In the genomic region with DNA sequence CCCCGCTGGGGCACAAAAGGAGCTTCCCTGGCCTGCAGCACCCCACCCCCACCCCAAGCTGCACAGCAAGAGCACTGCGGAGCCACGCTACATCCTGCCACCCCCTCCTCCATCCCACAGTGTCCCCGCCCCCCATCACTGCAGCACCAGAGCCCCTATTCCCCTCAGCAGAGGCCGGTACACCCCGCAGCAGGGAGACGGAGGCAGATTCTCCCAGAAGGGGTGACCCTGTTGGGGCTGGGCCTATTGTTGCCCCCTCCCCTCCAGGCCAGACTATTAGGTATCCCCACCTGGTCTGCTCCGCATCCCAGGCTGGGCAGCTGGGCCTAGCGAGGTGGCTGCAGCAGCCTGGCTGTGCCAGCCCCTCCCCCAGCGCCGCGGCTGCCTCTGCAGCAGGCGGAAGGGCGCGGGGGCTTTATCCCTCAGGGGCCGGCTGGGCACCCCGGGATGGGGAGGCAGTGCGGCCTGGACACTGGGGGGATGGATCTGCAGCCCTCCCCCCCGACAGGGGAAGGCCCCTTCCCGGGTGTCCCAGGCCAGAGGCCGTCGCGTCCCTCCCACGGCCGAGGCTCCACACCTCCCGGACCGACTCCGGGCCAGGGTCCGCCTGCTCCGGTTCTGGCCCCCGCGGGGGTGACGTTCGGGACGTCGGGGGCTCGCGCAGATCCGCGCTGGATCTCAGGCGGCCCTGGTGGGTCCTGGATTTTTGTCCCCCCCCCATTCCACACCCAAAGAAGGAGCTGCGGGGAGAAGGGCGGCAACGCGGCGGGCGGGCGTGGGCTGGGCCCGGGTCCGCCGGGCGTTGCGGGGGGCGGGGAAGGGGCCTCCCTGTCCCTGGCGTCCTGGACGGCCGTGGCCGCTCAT, we compare ENCODE assay signal across 1 cellular context.
TF ChIP-seq lines count a peak whose summit lies in the region.

No MANE protein-coding gene starts in this region.

TF ChIP-seq in HEK293, 187 proteins besides CTCF, POLR2A, EP300 and RAD21 (continued from another document and continues in another):
- TF ChIP-seq ZNF354C (tag by site-specific recombination; IDR thresholded peaks at IDR 0.05; ENCODE audit: borderline replicate concordance, low read depth) (no peak), EGR2 (tag by site-specific recombination; IDR thresholded peaks at IDR 0.05; ENCODE audit: low read depth) (peak; percentile 5; the same call in 1 of the 2 replicates), ZNF121 (tag by site-specific recombination; IDR thresholded peaks at IDR 0.05) (no peak), ZIC2 (tag by site-specific recombination; IDR thresholded peaks at IDR 0.05) (peak; percentile 28; the same call in 1 of the 2 replicates), ZNF670 (tag by site-specific recombination; IDR thresholded peaks at IDR 0.05; ENCODE audit: low read depth) (no peak), ZNF335 (tag by site-specific recombination; conservative IDR thresholded peaks at IDR 0.05) (peak; percentile 64), ZNF596 (tag by site-specific recombination; IDR thresholded peaks at IDR 0.05) (no peak), ZNF514 (tag by site-specific recombination; IDR thresholded peaks at IDR 0.05) (no peak), ZBTB7A (tag by site-specific recombination; IDR thresholded peaks at IDR 0.05; ENCODE audit: low read depth) (no peak), ZNF48 (tag by site-specific recombination; IDR thresholded peaks at IDR 0.05) (no peak), ZNF341 (tag by site-specific recombination; IDR thresholded peaks at IDR 0.05; ENCODE audit: low read depth) (peak; percentile 96), ZBTB20 (tag by site-specific recombination; IDR thresholded peaks at IDR 0.05) (peak; percentile 31; the same call in 1 of the 2 replicates), ZNF510 (tag by site-specific recombination; IDR thresholded peaks at IDR 0.05; ENCODE audit: insufficient replicate concordance) (no peak), ZFHX2 (tag by site-specific recombination; conservative IDR thresholded peaks at IDR 0.05) (peak; percentile 37), ZNF302 (tag by site-specific recombination; IDR thresholded peaks at IDR 0.05; ENCODE audit: low read depth) (no peak), ZNF654 (tag by site-specific recombination; IDR thresholded peaks at IDR 0.05; ENCODE audit: low read depth) (no peak), SP3 (tag by site-specific recombination; IDR thresholded peaks at IDR 0.05) (peak; percentile 52), WT1 (tag by site-specific recombination; IDR thresholded peaks at IDR 0.05) (no peak), ZBTB8A (tag by site-specific recombination; IDR thresholded peaks at IDR 0.05) (peak; percentile 59), ZNF830 (tag by site-specific recombination; IDR thresholded peaks at IDR 0.05; ENCODE audit: low read depth) (no peak), ZNF473 (tag by site-specific recombination; IDR thresholded peaks at IDR 0.05) (no peak), ZNF837 (tag by site-specific recombination; IDR thresholded peaks at IDR 0.05) (no peak), ZNF423 (tag by site-specific recombination; IDR thresholded peaks at IDR 0.05) (0 out of 2 replicates have a peak, but pooled peaks have one; percentile 38), ZBTB1 (tag by site-specific recombination; IDR thresholded peaks at IDR 0.05) (no peak), ZNF157 (tag by site-specific recombination; IDR thresholded peaks at IDR 0.05) (no peak), ZSCAN16 (tag by site-specific recombination; IDR thresholded peaks at IDR 0.05) (no peak), SP2 (tag by site-specific recombination; IDR thresholded peaks at IDR 0.05) (peak; percentile 31; the same call in 1 of the 2 replicates), ZNF701 (tag by site-specific recombination; IDR thresholded peaks at IDR 0.05) (no peak), ZNF274 (IDR thresholded peaks at IDR 0.05; ENCODE audit: low read length) (no peak), ZNF274 (tag by site-specific recombination; IDR thresholded peaks at IDR 0.05; ENCODE audit: borderline replicate concordance) (no peak), ZSCAN30 (tag by site-specific recombination; IDR thresholded peaks at IDR 0.05) (0 out of 2 replicates have a peak, but pooled peaks have one; percentile 18), ZNF776 (tag by site-specific recombination; IDR thresholded peaks at IDR 0.05; ENCODE audit: borderline replicate concordance) (no peak), KLF8 (tag by site-specific recombination; IDR thresholded peaks at IDR 0.05) (no peak; the same call in 1 of the 2 replicates)
- TF ChIP-seq, protein P1, sequence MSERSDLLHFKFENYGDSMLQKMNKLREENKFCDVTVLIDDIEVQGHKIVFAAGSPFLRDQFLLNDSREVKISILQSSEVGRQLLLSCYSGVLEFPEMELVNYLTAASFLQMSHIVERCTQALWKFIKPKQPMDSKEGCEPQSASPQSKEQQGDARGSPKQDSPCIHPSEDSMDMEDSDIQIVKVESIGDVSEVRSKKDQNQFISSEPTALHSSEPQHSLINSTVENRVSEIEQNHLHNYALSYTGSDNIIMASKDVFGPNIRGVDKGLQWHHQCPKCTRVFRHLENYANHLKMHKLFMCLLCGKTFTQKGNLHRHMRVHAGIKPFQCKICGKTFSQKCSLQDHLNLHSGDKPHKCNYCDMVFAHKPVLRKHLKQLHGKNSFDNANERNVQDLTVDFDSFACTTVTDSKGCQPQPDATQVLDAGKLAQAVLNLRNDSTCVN (tag by site-specific recombination; optimal IDR thresholded peaks at IDR 0.05): peak; percentile 38
- TF ChIP-seq, protein P2, sequence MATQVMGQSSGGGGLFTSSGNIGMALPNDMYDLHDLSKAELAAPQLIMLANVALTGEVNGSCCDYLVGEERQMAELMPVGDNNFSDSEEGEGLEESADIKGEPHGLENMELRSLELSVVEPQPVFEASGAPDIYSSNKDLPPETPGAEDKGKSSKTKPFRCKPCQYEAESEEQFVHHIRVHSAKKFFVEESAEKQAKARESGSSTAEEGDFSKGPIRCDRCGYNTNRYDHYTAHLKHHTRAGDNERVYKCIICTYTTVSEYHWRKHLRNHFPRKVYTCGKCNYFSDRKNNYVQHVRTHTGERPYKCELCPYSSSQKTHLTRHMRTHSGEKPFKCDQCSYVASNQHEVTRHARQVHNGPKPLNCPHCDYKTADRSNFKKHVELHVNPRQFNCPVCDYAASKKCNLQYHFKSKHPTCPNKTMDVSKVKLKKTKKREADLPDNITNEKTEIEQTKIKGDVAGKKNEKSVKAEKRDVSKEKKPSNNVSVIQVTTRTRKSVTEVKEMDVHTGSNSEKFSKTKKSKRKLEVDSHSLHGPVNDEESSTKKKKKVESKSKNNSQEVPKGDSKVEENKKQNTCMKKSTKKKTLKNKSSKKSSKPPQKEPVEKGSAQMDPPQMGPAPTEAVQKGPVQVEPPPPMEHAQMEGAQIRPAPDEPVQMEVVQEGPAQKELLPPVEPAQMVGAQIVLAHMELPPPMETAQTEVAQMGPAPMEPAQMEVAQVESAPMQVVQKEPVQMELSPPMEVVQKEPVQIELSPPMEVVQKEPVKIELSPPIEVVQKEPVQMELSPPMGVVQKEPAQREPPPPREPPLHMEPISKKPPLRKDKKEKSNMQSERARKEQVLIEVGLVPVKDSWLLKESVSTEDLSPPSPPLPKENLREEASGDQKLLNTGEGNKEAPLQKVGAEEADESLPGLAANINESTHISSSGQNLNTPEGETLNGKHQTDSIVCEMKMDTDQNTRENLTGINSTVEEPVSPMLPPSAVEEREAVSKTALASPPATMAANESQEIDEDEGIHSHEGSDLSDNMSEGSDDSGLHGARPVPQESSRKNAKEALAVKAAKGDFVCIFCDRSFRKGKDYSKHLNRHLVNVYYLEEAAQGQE (tag by site-specific recombination; IDR thresholded peaks at IDR 0.05): no peak
- TF ChIP-seq, protein P3, sequence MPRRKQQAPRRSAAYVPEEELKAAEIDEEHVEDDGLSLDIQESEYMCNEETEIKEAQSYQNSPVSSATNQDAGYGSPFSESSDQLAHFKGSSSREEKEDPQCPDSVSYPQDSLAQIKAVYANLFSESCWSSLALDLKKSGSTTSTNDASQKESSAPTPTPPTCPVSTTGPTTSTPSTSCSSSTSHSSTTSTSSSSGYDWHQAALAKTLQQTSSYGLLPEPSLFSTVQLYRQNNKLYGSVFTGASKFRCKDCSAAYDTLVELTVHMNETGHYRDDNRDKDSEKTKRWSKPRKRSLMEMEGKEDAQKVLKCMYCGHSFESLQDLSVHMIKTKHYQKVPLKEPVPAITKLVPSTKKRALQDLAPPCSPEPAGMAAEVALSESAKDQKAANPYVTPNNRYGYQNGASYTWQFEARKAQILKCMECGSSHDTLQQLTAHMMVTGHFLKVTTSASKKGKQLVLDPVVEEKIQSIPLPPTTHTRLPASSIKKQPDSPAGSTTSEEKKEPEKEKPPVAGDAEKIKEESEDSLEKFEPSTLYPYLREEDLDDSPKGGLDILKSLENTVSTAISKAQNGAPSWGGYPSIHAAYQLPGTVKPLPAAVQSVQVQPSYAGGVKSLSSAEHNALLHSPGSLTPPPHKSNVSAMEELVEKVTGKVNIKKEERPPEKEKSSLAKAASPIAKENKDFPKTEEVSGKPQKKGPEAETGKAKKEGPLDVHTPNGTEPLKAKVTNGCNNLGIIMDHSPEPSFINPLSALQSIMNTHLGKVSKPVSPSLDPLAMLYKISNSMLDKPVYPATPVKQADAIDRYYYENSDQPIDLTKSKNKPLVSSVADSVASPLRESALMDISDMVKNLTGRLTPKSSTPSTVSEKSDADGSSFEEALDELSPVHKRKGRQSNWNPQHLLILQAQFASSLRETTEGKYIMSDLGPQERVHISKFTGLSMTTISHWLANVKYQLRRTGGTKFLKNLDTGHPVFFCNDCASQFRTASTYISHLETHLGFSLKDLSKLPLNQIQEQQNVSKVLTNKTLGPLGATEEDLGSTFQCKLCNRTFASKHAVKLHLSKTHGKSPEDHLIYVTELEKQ (tag by site-specific recombination; IDR thresholded peaks at IDR 0.05; ENCODE audit: borderline replicate concordance): no peak
- TF ChIP-seq, protein P4, sequence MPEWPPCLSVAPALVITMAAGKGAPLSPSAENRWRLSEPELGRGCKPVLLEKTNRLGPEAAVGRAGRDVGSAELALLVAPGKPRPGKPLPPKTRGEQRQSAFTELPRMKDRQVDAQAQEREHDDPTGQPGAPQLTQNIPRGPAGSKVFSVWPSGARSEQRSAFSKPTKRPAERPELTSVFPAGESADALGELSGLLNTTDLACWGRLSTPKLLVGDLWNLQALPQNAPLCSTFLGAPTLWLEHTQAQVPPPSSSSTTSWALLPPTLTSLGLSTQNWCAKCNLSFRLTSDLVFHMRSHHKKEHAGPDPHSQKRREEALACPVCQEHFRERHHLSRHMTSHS (tag by site-specific recombination; IDR thresholded peaks at IDR 0.05): no peak
- TF ChIP-seq, protein P5, sequence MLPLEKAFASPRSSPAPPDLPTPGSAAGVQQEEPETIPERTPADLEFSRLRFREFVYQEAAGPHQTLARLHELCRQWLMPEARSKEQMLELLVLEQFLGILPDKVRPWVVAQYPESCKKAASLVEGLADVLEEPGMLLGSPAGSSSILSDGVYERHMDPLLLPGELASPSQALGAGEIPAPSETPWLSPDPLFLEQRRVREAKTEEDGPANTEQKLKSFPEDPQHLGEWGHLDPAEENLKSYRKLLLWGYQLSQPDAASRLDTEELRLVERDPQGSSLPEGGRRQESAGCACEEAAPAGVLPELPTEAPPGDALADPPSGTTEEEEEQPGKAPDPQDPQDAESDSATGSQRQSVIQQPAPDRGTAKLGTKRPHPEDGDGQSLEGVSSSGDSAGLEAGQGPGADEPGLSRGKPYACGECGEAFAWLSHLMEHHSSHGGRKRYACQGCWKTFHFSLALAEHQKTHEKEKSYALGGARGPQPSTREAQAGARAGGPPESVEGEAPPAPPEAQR (tag by site-specific recombination; IDR thresholded peaks at IDR 0.05): no peak
- TF ChIP-seq, protein P6, sequence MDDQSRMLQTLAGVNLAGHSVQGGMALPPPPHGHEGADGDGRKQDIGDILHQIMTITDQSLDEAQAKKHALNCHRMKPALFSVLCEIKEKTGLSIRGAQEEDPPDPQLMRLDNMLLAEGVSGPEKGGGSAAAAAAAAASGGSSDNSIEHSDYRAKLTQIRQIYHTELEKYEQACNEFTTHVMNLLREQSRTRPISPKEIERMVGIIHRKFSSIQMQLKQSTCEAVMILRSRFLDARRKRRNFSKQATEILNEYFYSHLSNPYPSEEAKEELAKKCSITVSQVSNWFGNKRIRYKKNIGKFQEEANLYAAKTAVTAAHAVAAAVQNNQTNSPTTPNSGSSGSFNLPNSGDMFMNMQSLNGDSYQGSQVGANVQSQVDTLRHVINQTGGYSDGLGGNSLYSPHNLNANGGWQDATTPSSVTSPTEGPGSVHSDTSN (CRISPR knock-in tag; IDR thresholded peaks at IDR 0.05): no peak
- TF ChIP-seq, protein P7, sequence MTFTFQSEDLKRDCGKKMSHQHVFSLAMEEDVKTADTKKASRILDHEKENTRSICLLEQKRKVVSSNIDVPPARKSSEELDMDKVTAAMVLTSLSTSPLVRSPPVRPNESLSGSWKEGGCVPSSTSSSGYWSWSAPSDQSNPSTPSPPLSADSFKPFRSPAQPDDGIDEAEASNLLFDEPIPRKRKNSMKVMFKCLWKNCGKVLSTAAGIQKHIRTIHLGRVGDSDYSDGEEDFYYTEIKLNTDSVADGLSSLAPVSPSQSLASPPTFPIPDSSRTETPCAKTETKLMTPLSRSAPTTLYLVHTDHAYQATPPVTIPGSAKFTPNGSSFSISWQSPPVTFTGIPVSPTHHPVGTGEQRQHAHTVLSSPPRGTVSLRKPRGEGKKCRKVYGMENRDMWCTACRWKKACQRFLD (tag by site-specific recombination; IDR thresholded peaks at IDR 0.05): no peak
- TF ChIP-seq, protein P8, sequence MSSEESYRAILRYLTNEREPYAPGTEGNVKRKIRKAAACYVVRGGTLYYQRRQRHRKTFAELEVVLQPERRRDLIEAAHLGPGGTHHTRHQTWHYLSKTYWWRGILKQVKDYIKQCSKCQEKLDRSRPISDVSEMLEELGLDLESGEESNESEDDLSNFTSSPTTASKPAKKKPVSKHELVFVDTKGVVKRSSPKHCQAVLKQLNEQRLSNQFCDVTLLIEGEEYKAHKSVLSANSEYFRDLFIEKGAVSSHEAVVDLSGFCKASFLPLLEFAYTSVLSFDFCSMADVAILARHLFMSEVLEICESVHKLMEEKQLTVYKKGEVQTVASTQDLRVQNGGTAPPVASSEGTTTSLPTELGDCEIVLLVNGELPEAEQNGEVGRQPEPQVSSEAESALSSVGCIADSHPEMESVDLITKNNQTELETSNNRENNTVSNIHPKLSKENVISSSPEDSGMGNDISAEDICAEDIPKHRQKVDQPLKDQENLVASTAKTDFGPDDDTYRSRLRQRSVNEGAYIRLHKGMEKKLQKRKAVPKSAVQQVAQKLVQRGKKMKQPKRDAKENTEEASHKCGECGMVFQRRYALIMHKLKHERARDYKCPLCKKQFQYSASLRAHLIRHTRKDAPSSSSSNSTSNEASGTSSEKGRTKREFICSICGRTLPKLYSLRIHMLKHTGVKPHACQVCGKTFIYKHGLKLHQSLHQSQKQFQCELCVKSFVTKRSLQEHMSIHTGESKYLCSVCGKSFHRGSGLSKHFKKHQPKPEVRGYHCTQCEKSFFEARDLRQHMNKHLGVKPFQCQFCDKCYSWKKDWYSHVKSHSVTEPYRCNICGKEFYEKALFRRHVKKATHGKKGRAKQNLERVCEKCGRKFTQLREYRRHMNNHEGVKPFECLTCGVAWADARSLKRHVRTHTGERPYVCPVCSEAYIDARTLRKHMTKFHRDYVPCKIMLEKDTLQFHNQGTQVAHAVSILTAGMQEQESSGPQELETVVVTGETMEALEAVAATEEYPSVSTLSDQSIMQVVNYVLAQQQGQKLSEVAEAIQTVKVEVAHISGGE (tag by site-specific recombination; conservative IDR thresholded peaks at IDR 0.05; ENCODE audit: low read depth): no peak
- TF ChIP-seq, protein P9, sequence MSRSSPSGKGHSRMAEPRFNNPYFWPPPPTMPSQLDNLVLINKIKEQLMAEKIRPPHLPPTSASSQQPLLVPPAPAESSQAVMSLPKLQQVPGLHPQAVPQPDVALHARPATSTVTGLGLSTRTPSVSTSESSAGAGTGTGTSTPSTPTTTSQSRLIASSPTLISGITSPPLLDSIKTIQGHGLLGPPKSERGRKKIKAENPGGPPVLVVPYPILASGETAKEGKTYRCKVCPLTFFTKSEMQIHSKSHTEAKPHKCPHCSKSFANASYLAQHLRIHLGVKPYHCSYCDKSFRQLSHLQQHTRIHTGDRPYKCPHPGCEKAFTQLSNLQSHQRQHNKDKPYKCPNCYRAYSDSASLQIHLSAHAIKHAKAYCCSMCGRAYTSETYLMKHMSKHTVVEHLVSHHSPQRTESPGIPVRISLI (tag by site-specific recombination; IDR thresholded peaks at IDR 0.05): no peak
